In genomic region chrX:110210417-110211139, GRCh38 we compare ENCODE assay signal across 10 cellular contexts.
DNase-seq lines count a peak whose midpoint lies in the region; ATAC-seq and TF ChIP-seq lines count a peak whose summit lies in the region.
"Had no signal": no experiment of that assay in that cellular context is flagged by ENCODE, and none has a peak within 500 bp of the region (broad histone marks: within the 10 kb centered on the region; RNA-seq: fewer than 3 reads in every experiment).

No MANE protein-coding gene starts in this region.

- no peaks in the 10 kb centered on the region for H3K9me3 ChIP-seq in SJCRH30 (replicated peaks)

- H3K4me3 ChIP-seq in BJ (ENCODE audit: low read depth, low read length) (no peak overlapping the region), SJCRH30 (peak overlapping the region; percentile 4; the same call in 1 of the 2 replicates), fibroblast of villous mesenchyme (ENCODE audit: low read depth, low read length) (no peak overlapping the region)

- CTCF ChIA-PET in BJ (lab: Yijun Ruan, JAX) = interaction anchor here (0.7 to 1.7 kb wide), 2 partner anchors 48 to 197 kb away, joined by 3 to 5 read pairs; no protein-coding TSS in a partner anchor

- DNase-seq in BJ (ENCODE audit: low read depth) (peak; percentile 61), NCI-H1105 treated with DMSO at 0.1 percent for 48 hours (lab: John Stamatoyannopoulos, UW) (peak; percentile 82), SJCRH30 (peak in 1 of 2 experiments; percentile 44), fibroblast of villous mesenchyme (ENCODE audit: low read depth) (peak; percentile 92), SKM-1 treated with dmso at 0.1 percent for 144 hours (lab: John Stamatoyannopoulos, UW; ENCODE audit: unreplicated experiment) (no peak)
- DNase-seq: activated T-cell treated with anti-CD3 and anti-CD28 coated beads, Interleukin-2, amount 50 U/mL, for 72 hours; DND-41 had no signal

- H3K27me3 ChIP-seq in BJ (ENCODE audit: control insufficient read depth, insufficient read depth, low read length) (no peaks in the 10 kb centered on the region), SJCRH30 (no peaks in the 10 kb centered on the region)

- H3K4me1 ChIP-seq in SJCRH30 = 0 out of 2 replicates have a peak, but pooled peaks cover 4% of the 10 kb centered on the region

- ATAC-seq in GM21367 (IDR thresholded peaks at IDR 0.05; ENCODE audit: unreplicated experiment) (no peak), GM19467 (IDR thresholded peaks at IDR 0.05; ENCODE audit: unreplicated experiment) (no peak), HG03457 (IDR thresholded peaks at IDR 0.05; ENCODE audit: unreplicated experiment) (no peak)
- ATAC-seq: activated T-cell treated with anti-CD3 and anti-CD28 coated beads, Interleukin-2, amount 50 U/mL, for 72 hours had no signal

- H3K36me3 ChIP-seq in BJ (ENCODE audit: control insufficient read depth, insufficient read depth, low read length) (no peaks in the 10 kb centered on the region), SJCRH30 (no peaks in the 10 kb centered on the region)

- POLR2A ChIA-PET in BJ (lab: Charles Lee) = interaction anchor here (0.6 kb wide), 1 partner anchor 26 kb away, joined by 3 read pairs; no protein-coding TSS in a partner anchor

- H3K27ac ChIP-seq in SJCRH30 = peak overlapping the region; percentile 44

- no peak for TF ChIP-seq CTCF in BJ (IDR thresholded peaks at IDR 0.05; ENCODE audit: insufficient read depth, low read depth, low read length)
- TF ChIP-seq CTCF in fibroblast of villous mesenchyme (IDR thresholded peaks at IDR 0.05; ENCODE audit: insufficient read depth, low read depth, low read length) = no peak
